Comparison of ENCODE assay signal across 18 cellular contexts in the genomic region with DNA sequence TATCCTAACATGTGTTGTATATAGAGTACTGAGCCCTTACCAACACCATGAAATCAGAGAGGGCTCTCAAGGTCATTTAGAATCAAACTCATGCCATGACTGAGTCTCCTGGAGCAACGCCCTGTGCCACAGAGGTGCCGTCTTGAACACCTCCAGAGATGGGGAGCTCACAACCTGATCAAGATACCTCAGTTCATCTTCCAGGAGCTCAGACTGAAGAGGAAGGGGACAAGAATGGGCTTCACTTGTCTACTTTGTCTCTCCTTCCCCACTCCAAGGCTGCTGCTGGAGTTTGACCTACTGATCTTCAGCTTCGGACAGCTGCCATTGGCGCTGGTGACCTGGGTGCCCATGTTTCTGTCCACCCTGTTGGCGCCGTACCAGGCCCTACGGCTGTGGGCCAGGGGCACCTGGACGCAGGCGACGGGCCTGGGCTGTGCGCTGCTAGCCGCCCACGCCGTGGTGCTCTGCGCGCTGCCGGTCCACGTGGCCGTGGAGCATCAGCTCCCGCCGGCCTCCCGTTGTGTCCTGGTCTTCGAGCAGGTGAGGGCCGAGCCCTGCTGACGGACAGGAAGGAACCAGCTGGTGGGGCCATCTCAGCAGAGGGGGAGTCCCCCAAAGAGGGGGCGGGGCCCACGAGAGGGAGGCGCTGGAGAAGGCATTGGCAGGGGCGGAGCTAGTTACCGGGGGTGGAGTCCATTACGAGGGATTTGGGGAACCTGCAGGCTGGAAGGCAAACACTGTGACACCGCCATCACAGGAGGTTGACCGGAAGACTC. TPM values are rescaled to one million over a fixed set of nuclear protein-coding genes. Genes with fewer than 3 reads are reported as not detected.
A peak's percentile ranks its signal among the peaks of the same experiment; 100 is the strongest.
DNase-seq lines count a peak whose midpoint lies in the region; ATAC-seq and TF ChIP-seq lines count a peak whose summit lies in the region.
"Had no signal": no experiment of that assay in that cellular context is flagged by ENCODE, and none has a peak within 500 bp of the region (broad histone marks: within the 10 kb centered on the region; RNA-seq: fewer than 3 reads in every experiment).

No MANE protein-coding gene starts in this region.

- H2BK5ac ChIP-seq in mesenchymal stem cell (ENCODE audit: low read depth, low read length, poor library complexity, severe bottlenecking): no peak overlapping the region

- H3K27me3 Mint-ChIP-seq in activated CD8-positive, alpha-beta memory T cell treated with anti-CD3 and anti-CD28 coated beads, Interleukin-2, amount 10 ng/mL, durations not matched to agents 7 days and 5 days: no peaks in the 10 kb centered on the region
- H3K27me3 Mint-ChIP-seq in T-cell: no peaks in the 10 kb centered on the region
- H3K27me3 Mint-ChIP-seq: activated B cell treated with CpG ODN at 0.5 μM for 24 hours had no signal

- POLR2A ChIA-PET in T-cell (lab: Charles Lee): interaction anchor here in 1 of 2 donors (0.5 kb wide), 1 partner anchor 137 kb away, joined by 4 read pairs; no protein-coding TSS in a partner anchor

- peak overlapping the region; percentile 54 for H2BK15ac ChIP-seq in mesenchymal stem cell (ENCODE audit: low read depth, poor library complexity, severe bottlenecking)

- peaks cover 12% of the 10 kb centered on the region for H3K4me1 ChIP-seq in cardiac muscle cell (ENCODE audit: low read depth)
- peaks cover 2% of the 10 kb centered on the region for H3K4me1 ChIP-seq in mesenchymal stem cell (ENCODE audit: control insufficient read depth, insufficient read depth, low read depth, low read length)
- no peaks in the 10 kb centered on the region for H3K4me1 ChIP-seq in upper lobe of right lung
- H3K4me1 ChIP-seq: left lung, prostate gland had no signal

- TF ChIP-seq CTCF in cardiac muscle cell (IDR thresholded peaks at IDR 0.05; ENCODE audit: low read depth, low read length) (no peak), upper lobe of right lung (IDR thresholded peaks at IDR 0.05) (no peak)

- H4K8ac ChIP-seq in mesenchymal stem cell (ENCODE audit: low read length): no peak overlapping the region

- H3K18ac ChIP-seq in mesenchymal stem cell (ENCODE audit: low read depth in 1 of 2, low read length in 2 of 2): no peak overlapping the region

- intact Hi-C loops in upper lobe of right lung (cut with DNase I): no loop called here

- no peaks in the 10 kb centered on the region for H3K4me1 Mint-ChIP-seq in activated CD8-positive, alpha-beta memory T cell treated with anti-CD3 and anti-CD28 coated beads, Interleukin-2, amount 10 ng/mL, durations not matched to agents 7 days and 5 days
- no peaks in the 10 kb centered on the region for H3K4me1 Mint-ChIP-seq in T-cell
- H3K4me1 Mint-ChIP-seq: activated B cell treated with CpG ODN at 0.5 μM for 24 hours had no signal

- H2AK5ac ChIP-seq in mesenchymal stem cell (ENCODE audit: low read length, severe bottlenecking): no peak overlapping the region

- H3K27ac Mint-ChIP-seq in activated CD8-positive, alpha-beta memory T cell treated with anti-CD3 and anti-CD28 coated beads, Interleukin-2, amount 10 ng/mL, durations not matched to agents 7 days and 5 days: no peak overlapping the region
- no peak overlapping the region for H3K27ac Mint-ChIP-seq in T-cell
- H3K27ac Mint-ChIP-seq: activated B cell treated with CpG ODN at 0.5 μM for 24 hours had no signal

- CTCF ChIA-PET in activated CD8-positive, alpha-beta memory T cell treated with anti-CD3 and anti-CD28 coated beads, Interleukin-2, amount 10 ng/mL, durations not matched to agents 7 days and 5 days (lab: Charles Lee): interaction anchor here (1.0 to 1.8 kb wide), 3 partner anchors 13 to 49 kb away, joined by 3 to 4 read pairs (median 3); no protein-coding TSS in a partner anchor
- CTCF ChIA-PET in T-cell (lab: Charles Lee): no interaction called here

- H3K4me3 ChIP-seq in cardiac muscle cell (no peak overlapping the region), mesenchymal stem cell (ENCODE audit: insufficient read depth in 1 of 2, low read depth in 1 of 2, low read length in 2 of 2) (no peak overlapping the region), upper lobe of right lung (no peak overlapping the region)
- H3K4me3 ChIP-seq: left lung, prostate gland had no signal

- no peak overlapping the region for H2BK120ac ChIP-seq in mesenchymal stem cell (ENCODE audit: low read depth, low read length)

- ATAC-seq in activated CD8-positive, alpha-beta memory T cell treated with anti-CD3 and anti-CD28 coated beads, Interleukin-2, amount 10 ng/mL, durations not matched to agents 7 days and 5 days: no peak
- peak; percentile 28 for ATAC-seq in upper lobe of right lung
- ATAC-seq in HG03460 (IDR thresholded peaks at IDR 0.05; ENCODE audit: unreplicated experiment): no peak
- ATAC-seq in T-cell (replicated peaks in 1 of 4): no peak
- ATAC-seq: left lung had no signal

- no peaks in the 10 kb centered on the region for H3K9me3 Mint-ChIP-seq in activated CD8-positive, alpha-beta memory T cell treated with anti-CD3 and anti-CD28 coated beads, Interleukin-2, amount 10 ng/mL, durations not matched to agents 7 days and 5 days (ENCODE audit: low read depth)
- no peaks in the 10 kb centered on the region for H3K9me3 Mint-ChIP-seq in T-cell
- H3K9me3 Mint-ChIP-seq: activated B cell treated with CpG ODN at 0.5 μM for 24 hours had no signal

- no peaks in the 10 kb centered on the region for H3K79me1 ChIP-seq in mesenchymal stem cell (replicated peaks; ENCODE audit: low read length, poor library complexity, severe bottlenecking)

- H3K27me3 ChIP-seq in cardiac muscle cell: no peaks in the 10 kb centered on the region
- H3K27me3 ChIP-seq in mesenchymal stem cell (ENCODE audit: control insufficient read depth in 1 of 2, insufficient read depth in 1 of 2, low read length in 2 of 2): no peaks in the 10 kb centered on the region
- no peaks in the 10 kb centered on the region for H3K27me3 ChIP-seq in upper lobe of right lung
- H3K27me3 ChIP-seq: left lung had no signal

- H3K4ac ChIP-seq in mesenchymal stem cell (ENCODE audit: low read depth in 1 of 2, low read length in 2 of 2): no peak overlapping the region

- no peaks in the 10 kb centered on the region for H3K9me3 ChIP-seq in cardiac muscle cell (ENCODE audit: low read depth)
- H3K9me3 ChIP-seq in mesenchymal stem cell (ENCODE audit: control insufficient read depth, low read length): no peaks in the 10 kb centered on the region
- H3K9me3 ChIP-seq in upper lobe of right lung: no peaks in the 10 kb centered on the region
- H3K9me3 ChIP-seq: left lung, prostate gland had no signal

- H3K36me3 ChIP-seq in cardiac muscle cell (no peaks in the 10 kb centered on the region), mesenchymal stem cell (ENCODE audit: control insufficient read depth in 1 of 2, insufficient read depth in 2 of 2, low read depth in 1 of 2, low read length in 2 of 2) (no peaks in the 10 kb centered on the region), upper lobe of right lung (no peaks in the 10 kb centered on the region)
- H3K36me3 ChIP-seq: left lung, prostate gland had no signal

- WGBS in mesenchymal stem cell: 84% methylated on average over 33 of the region's 33 CpGs

- no peaks in the 10 kb centered on the region for H3K36me3 Mint-ChIP-seq in activated CD8-positive, alpha-beta memory T cell treated with anti-CD3 and anti-CD28 coated beads, Interleukin-2, amount 10 ng/mL, durations not matched to agents 7 days and 5 days
- no peaks in the 10 kb centered on the region for H3K36me3 Mint-ChIP-seq in T-cell

- H3K27ac ChIP-seq in cardiac muscle cell (peak overlapping the region; percentile 60), mesenchymal stem cell (ENCODE audit: low read length, poor library complexity, severe bottlenecking) (no peak overlapping the region), upper lobe of right lung (no peak overlapping the region)
- H3K27ac ChIP-seq: left lung, prostate gland had no signal

- no peak overlapping the region for H3K23ac ChIP-seq in mesenchymal stem cell (ENCODE audit: low read length in 2 of 2)

- H3K9ac ChIP-seq in mesenchymal stem cell (ENCODE audit: low read length): no peak overlapping the region

- no peak overlapping the region for H3K4me3 Mint-ChIP-seq in activated CD8-positive, alpha-beta memory T cell treated with anti-CD3 and anti-CD28 coated beads, Interleukin-2, amount 10 ng/mL, durations not matched to agents 7 days and 5 days
- H3K4me3 Mint-ChIP-seq in T-cell: no peak overlapping the region
- H3K4me3 Mint-ChIP-seq: activated B cell treated with CpG ODN at 0.5 μM for 24 hours had no signal

- H2BK12ac ChIP-seq in mesenchymal stem cell (ENCODE audit: low read length in 2 of 2): no peak overlapping the region

- peak overlapping the region in 1 of 2 experiments; percentile 57 for H3K14ac ChIP-seq in mesenchymal stem cell (ENCODE audit: low read length in 2 of 2)

- no peak overlapping the region for H3K4me2 ChIP-seq in mesenchymal stem cell (ENCODE audit: low read length, poor library complexity, severe bottlenecking)

- H2AFZ ChIP-seq in mesenchymal stem cell (ENCODE audit: low read depth, low read length): no peak overlapping the region

- peak; percentile 39 for DNase-seq in activated CD8-positive, alpha-beta memory T cell treated with anti-CD3 and anti-CD28 coated beads, Interleukin-2, amount 10 ng/mL, durations not matched to agents 7 days and 5 days
- DNase-seq in activated CD8-positive, alpha-beta memory T cell treated with anti-CD3 and anti-CD28 coated beads, Interleukin-2, amount 50 U/mL, for 48 hours: no peak
- DNase-seq in cardiac muscle cell (ENCODE audit: low read depth in 1 of 2, low spot score in 1 of 2): no peak
- no peak for DNase-seq in mesenchymal stem cell
- DNase-seq in upper lobe of right lung: no peak
- no peak for DNase-seq in D341Med (ENCODE audit: low spot score)
- DNase-seq in T-cell: no peak
- DNase-seq: activated B cell treated with CpG ODN at 0.5 μM for 24 hours; activated effector memory CD4-positive, alpha-beta T cell treated with anti-CD3 and anti-CD28 coated beads, Interleukin-2, amount 50 U/mL, for 16 hours; anterior cingulate cortex; NCI-H2029; stimulated activated naive CD4-positive, alpha-beta T cell; T-helper 1 cell had no signal

- H4K91ac ChIP-seq in mesenchymal stem cell (ENCODE audit: low read length): peak overlapping the region; percentile 25

RNA-seq across cellular contexts. Expression of a gene that starts 12.0 kb away (rescaled TPM):
- total RNA-seq in activated CD8-positive, alpha-beta memory T cell treated with anti-CD3 and anti-CD28 coated beads, Interleukin-2, amount 10 ng/mL, durations not matched to agents 7 days and 5 days: 1 to 10 TPM; 1.1 to 5.9 TPM
- total RNA-seq in cardiac muscle cell: 0.57 and 1.6 TPM in 2 replicates
- polyA plus RNA-seq in cardiac muscle cell: 1.3 and 1.9 TPM in 2 replicates
- polyA plus RNA-seq in mesenchymal stem cell (2013, experiment 1 of 2): 0.03 TPM
- polyA plus RNA-seq in mesenchymal stem cell (2013, experiment 2 of 2): not detected
- not detected for total RNA-seq in upper lobe of right lung
- total RNA-seq in T-cell: 1 to 10 TPM in 2 of 5 donors, under 1 TPM in 3; 0.82 to 1.6 (median 0.89) TPM
- total RNA-seq: activated B cell treated with CpG ODN at 0.5 μM for 24 hours, left lung, MCF 10A, NCI-H460 had no signal

RNA-seq across cellular contexts. Expression of a gene that starts 17.8 kb away (rescaled TPM):
- total RNA-seq in activated CD8-positive, alpha-beta memory T cell treated with anti-CD3 and anti-CD28 coated beads, Interleukin-2, amount 10 ng/mL, durations not matched to agents 7 days and 5 days: 1 to 10 TPM; 1.8 to 3.9 TPM
- total RNA-seq in cardiac muscle cell: 58.9 and 105 TPM in 2 replicates
- polyA plus RNA-seq in cardiac muscle cell: 75.4 and 109 TPM in 2 replicates
- polyA plus RNA-seq in mesenchymal stem cell (2013, experiment 1 of 2): 54.0 TPM
- 54.6 TPM for polyA plus RNA-seq in mesenchymal stem cell (2013, experiment 2 of 2)
- total RNA-seq in upper lobe of right lung: 34.6 TPM
- total RNA-seq in T-cell: 1 to 10 TPM in 1 of 5 donors, under 1 TPM in 2, not detected in 2; 0.67 to 1.4 (median 0.79) TPM
- total RNA-seq: activated B cell treated with CpG ODN at 0.5 μM for 24 hours had no signal

RNA-seq across cellular contexts. Expression of a gene that starts 36.1 kb away (rescaled TPM):
- total RNA-seq in activated CD8-positive, alpha-beta memory T cell treated with anti-CD3 and anti-CD28 coated beads, Interleukin-2, amount 10 ng/mL, durations not matched to agents 7 days and 5 days: 10 to 100 TPM; 27.8 to 29.7 TPM
- total RNA-seq in cardiac muscle cell (14.8 and 15.8 TPM in 2 replicates), upper lobe of right lung (50.4 TPM), T-cell (10 to 100 TPM; 29.3 to 65.0 (median 58.2) TPM)
- polyA plus RNA-seq in cardiac muscle cell: 17.6 and 19.4 TPM in 2 replicates
- 15.3 TPM for polyA plus RNA-seq in mesenchymal stem cell (2013, experiment 1 of 2)
- 14.7 TPM for polyA plus RNA-seq in mesenchymal stem cell (2013, experiment 2 of 2)
